16 cellular contexts compared by ENCODE assay signal in genomic region chr3:140540262-140540661, GRCh38.
DNase-seq lines count a peak whose midpoint lies in the region; ATAC-seq and TF ChIP-seq lines count a peak whose summit lies in the region.
"Had no signal": no experiment of that assay in that cellular context is flagged by ENCODE, and none has a peak within 500 bp of the region (broad histone marks: within the 10 kb centered on the region; RNA-seq: fewer than 3 reads in every experiment).

No MANE protein-coding gene starts in this region.

- H3K4me1 Mint-ChIP-seq in activated B cell treated with CpG ODN at 0.5 μM for 24 hours: peaks cover 15% of the 10 kb centered on the region

- CTCF ChIA-PET in activated B cell treated with CpG ODN at 0.5 μM for 24 hours (lab: Charles Lee): no interaction called here

- peaks cover 2% of the 10 kb centered on the region for H3K27me3 Mint-ChIP-seq in activated B cell treated with CpG ODN at 0.5 μM for 24 hours

- no peak for TF ChIP-seq CTCF in activated B cell treated with CpG ODN at 0.5 μM for 24 hours (IDR thresholded peaks at IDR 0.05)
- no peak for TF ChIP-seq CTCF in testis (IDR thresholded peaks at IDR 0.05)

- H3K9me3 Mint-ChIP-seq in activated B cell treated with CpG ODN at 0.5 μM for 24 hours: no peaks in the 10 kb centered on the region

- 86 to 96% methylated on average over 5 of the region's 5 CpGs for WGBS in testis, 2 donors

- intact Hi-C loops in activated B cell treated with CpG ODN at 0.5 μM for 24 hours (cut with micrococcal nuclease) (no loop called here), testis (cut with DNase I; ENCODE audit: low total_unique reads) (no loop called here)

- H3K4me3 Mint-ChIP-seq in activated B cell treated with CpG ODN at 0.5 μM for 24 hours: no peak overlapping the region

- no peak overlapping the region for H3K27ac Mint-ChIP-seq in activated B cell treated with CpG ODN at 0.5 μM for 24 hours

- no peak for TF ChIP-seq POLR2A in testis (IDR thresholded peaks at IDR 0.05)

- POLR2A ChIA-PET in activated B cell treated with CpG ODN at 0.5 μM for 24 hours (lab: Charles Lee): no interaction called here

- H3K27ac ChIP-seq in testis: no peak overlapping the region
- H3K27ac ChIP-seq: esophagus squamous epithelium, neutrophil, skin epidermis had no signal

- no peaks in the 10 kb centered on the region for H3K9me3 ChIP-seq in testis
- H3K9me3 ChIP-seq: esophagus squamous epithelium, neutrophil had no signal

- no peaks in the 10 kb centered on the region for H3K27me3 ChIP-seq in testis
- H3K27me3 ChIP-seq: esophagus squamous epithelium, neutrophil had no signal

- DNase-seq in activated B cell treated with CpG ODN at 0.5 μM for 24 hours (no peak), globus pallidus (ENCODE audit: low spot score) (no peak), testis (no peak), NCI-H2196 treated with DMSO at 0.1 percent for 48 hours (lab: John Stamatoyannopoulos, UW; ENCODE audit: unreplicated experiment) (no peak)
- DNase-seq in activated effector memory CD4-positive, alpha-beta T cell treated with Interleukin-2 at 50 U/mL for 16 hours: no peak
- DNase-seq: esophagus squamous epithelium, hypothalamus, NCI-H146, NCI-H82, SHP77 treated with DMSO at 0.1 percent for 48 hours, substantia nigra had no signal

- no peak overlapping the region for H3K4me3 ChIP-seq in testis
- H3K4me3 ChIP-seq: esophagus squamous epithelium, skin epidermis had no signal

- ATAC-seq in GM18870 (IDR thresholded peaks at IDR 0.05; ENCODE audit: unreplicated experiment) (peak; percentile 78), GM21528 (IDR thresholded peaks at IDR 0.05; ENCODE audit: low FRiP score, unreplicated experiment) (peak; percentile 78), HG03066 (IDR thresholded peaks at IDR 0.05; ENCODE audit: low read depth, unreplicated experiment) (peak; percentile 72), activated B cell treated with CpG ODN at 0.5 μM for 24 hours (ENCODE audit: low read depth) (peak; percentile 40)

- H3K4me1 ChIP-seq in testis: peaks cover 4% of the 10 kb centered on the region
- H3K4me1 ChIP-seq: esophagus squamous epithelium had no signal

- no peaks in the 10 kb centered on the region for H3K36me3 ChIP-seq in testis (ENCODE audit: low read depth, missing control alignments)
- H3K36me3 ChIP-seq: esophagus squamous epithelium, neutrophil had no signal

- H3K36me3 Mint-ChIP-seq in activated B cell treated with CpG ODN at 0.5 μM for 24 hours (ENCODE audit: low read depth): no peaks in the 10 kb centered on the region
